9 cellular contexts compared by ENCODE assay signal in the genomic region with DNA sequence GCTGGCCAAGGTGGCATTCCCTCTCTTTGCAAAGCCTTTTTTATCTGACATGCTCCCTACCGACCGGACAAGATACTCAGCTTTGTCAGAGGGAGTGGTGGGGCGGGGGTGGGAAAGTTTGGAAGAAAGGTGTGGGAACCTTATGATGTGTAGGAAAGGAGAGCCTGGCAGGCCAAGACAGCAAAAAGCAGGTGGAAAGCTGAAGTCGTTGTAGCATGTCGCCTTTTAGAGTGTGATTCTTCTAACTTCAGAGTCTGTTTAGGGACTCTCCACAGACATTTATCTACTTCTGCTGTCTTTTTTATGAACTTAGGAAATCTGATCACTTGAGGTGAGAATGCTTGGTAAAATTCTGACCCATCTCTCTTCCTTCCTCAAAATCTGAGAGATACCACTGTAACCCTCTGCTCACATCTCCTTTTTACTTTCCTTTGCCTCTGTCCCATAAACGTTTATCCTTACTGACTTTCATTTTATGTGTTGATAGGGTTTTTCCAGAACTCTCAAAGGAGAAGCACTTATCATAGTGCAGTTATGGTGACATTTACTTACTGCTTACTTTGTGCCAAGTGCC. TPM values are rescaled to one million over a fixed set of nuclear protein-coding genes. Genes with fewer than 3 reads are reported as not detected.
A peak's percentile ranks its signal among the peaks of the same experiment; 100 is the strongest.
DNase-seq lines count a peak whose midpoint lies in the region; ATAC-seq, FAIRE-seq and TF ChIP-seq lines count a peak whose summit lies in the region.
"Had no signal": no experiment of that assay in that cellular context is flagged by ENCODE, and none has a peak within 500 bp of the region (broad histone marks: within the 10 kb centered on the region; RNA-seq: fewer than 3 reads in every experiment).

No MANE protein-coding gene starts in this region.

- H3K27me3 ChIP-seq in HUES48 (ENCODE audit: control insufficient read depth, insufficient read depth, low read length) (no peaks in the 10 kb centered on the region), WERI-Rb-1 (ENCODE audit: insufficient read depth, low read depth, severe bottlenecking) (no peaks in the 10 kb centered on the region)

- peaks cover 18% of the 10 kb centered on the region for H3K4me1 ChIP-seq in HUES48 (ENCODE audit: control insufficient read depth, insufficient read depth, low read length)

- peak overlapping the region; percentile 11 for H3K27ac ChIP-seq in HUES48 (ENCODE audit: low read depth, low read length)
- H3K27ac ChIP-seq in WERI-Rb-1 = no peak overlapping the region

- H3K4me3 ChIP-seq in HUES48 (ENCODE audit: low read depth, low read length) (no peak overlapping the region), WERI-Rb-1 (ENCODE audit: low read depth, low read length) (no peak overlapping the region)

- FAIRE-seq in GM12891 (lab: Jason Lieb, UNC) = peak; percentile 74

- no peak for TF ChIP-seq POLR2A in GM12891 (IDR thresholded peaks at IDR 0.05; ENCODE audit: low read depth, low read length)

- peak; percentile 33 for ATAC-seq in GM21619 (IDR thresholded peaks at IDR 0.05; ENCODE audit: unreplicated experiment)

- no peak for TF ChIP-seq CTCF in WERI-Rb-1 (IDR thresholded peaks at IDR 0.05; ENCODE audit: low read depth, low read length)

- H3K9me3 ChIP-seq in HUES48 (ENCODE audit: control insufficient read depth, insufficient read depth, low read length) (no peaks in the 10 kb centered on the region), WERI-Rb-1 (ENCODE audit: severe bottlenecking) (no peaks in the 10 kb centered on the region)

- no peaks in the 10 kb centered on the region for H3K36me3 ChIP-seq in HUES48 (ENCODE audit: control insufficient read depth, insufficient read depth, low read length)
- H3K36me3 ChIP-seq in WERI-Rb-1 = no peaks in the 10 kb centered on the region

- no peak for DNase-seq in GM12891 (ENCODE audit: insufficient read length, low spot score)
- peak; percentile 7 for DNase-seq in glomerular visceral epithelial cell (ENCODE audit: extremely low spot score)
- DNase-seq in activated CD8-positive, alpha-beta memory T cell treated with anti-CD3 and anti-CD28 coated beads for 24 hours = no peak
- DNase-seq in ecto neural progenitor cell (ENCODE audit: low spot score) = no peak
- DNase-seq in WERI-Rb-1 = no peak
- DNase-seq in NCI-H1694 treated with DMSO at 0.1 percent for 48 hours (lab: John Stamatoyannopoulos, UW) = no peak
- DNase-seq: NCI-H1092 had no signal

- no peak overlapping the region for H3K9ac ChIP-seq in HUES48 (ENCODE audit: low read depth, low read length)

TF ChIP-seq in GM12891, 5 proteins besides CTCF, POLR2A, EP300 and RAD21:
- TF ChIP-seq TAF1 (IDR thresholded peaks at IDR 0.05; ENCODE audit: low read depth, low read length) (no peak), POU2F2 (IDR thresholded peaks at IDR 0.05; ENCODE audit: low read depth, low read length) (no peak), PAX5 (IDR thresholded peaks at IDR 0.05; ENCODE audit: insufficient read depth, low read length, severe bottlenecking) (no peak), SPI1 (IDR thresholded peaks at IDR 0.05; ENCODE audit: low read depth, low read length) (peak; percentile 58)
TF ChIP-seq in GM12891: peak in this region for 1.

RNA-seq across cellular contexts. Expression of a gene that starts 8.2 kb away (rescaled TPM):
- 8.8 TPM for polyA plus RNA-seq in GM12891 (2012; ENCODE audit: low read depth, missing spikeins)

RNA-seq across cellular contexts. Expression of a gene that starts 25.2 kb away (rescaled TPM):
- 31.5 TPM for polyA plus RNA-seq in GM12891 (2012; ENCODE audit: low read depth, missing spikeins)

RNA-seq across cellular contexts. Expression of a gene that starts 47.2 kb away (rescaled TPM):
- 110 TPM for polyA plus RNA-seq in GM12891 (2012; ENCODE audit: low read depth, missing spikeins)
